Comparison of ENCODE assay signal across 7 cellular contexts in the genomic region with DNA sequence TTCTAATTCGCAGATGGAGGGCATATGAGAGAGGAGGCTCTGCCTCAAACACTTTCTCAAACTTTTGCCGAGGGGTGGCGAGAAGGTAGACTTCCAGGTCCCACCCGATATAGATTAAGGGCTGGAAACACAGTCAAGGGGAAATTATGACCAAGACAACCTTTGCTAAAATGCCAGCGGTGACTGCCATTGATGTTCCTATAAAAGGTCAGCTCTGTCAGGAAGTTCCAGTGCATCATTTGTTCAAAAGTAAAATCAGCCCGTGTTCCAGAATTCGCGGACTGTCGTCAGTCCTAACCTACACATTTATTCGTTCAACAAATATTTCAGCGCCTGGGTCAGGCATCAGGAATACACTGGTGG. TPM values are rescaled to one million over a fixed set of nuclear protein-coding genes. Genes with fewer than 3 reads are reported as not detected.
A peak's percentile ranks its signal among the peaks of the same experiment; 100 is the strongest.
DNase-seq lines count a peak whose midpoint lies in the region; ATAC-seq and TF ChIP-seq lines count a peak whose summit lies in the region.

No MANE protein-coding gene starts in this region.

- H3K36me3 ChIP-seq in GM23248 (ENCODE audit: low read depth) (no peaks in the 10 kb centered on the region), endocrine pancreas (ENCODE audit: control insufficient read depth, insufficient read depth, low read length) (no peaks in the 10 kb centered on the region), neural progenitor cell (no peaks in the 10 kb centered on the region)

- TF ChIP-seq CTCF in neural progenitor cell (IDR thresholded peaks at IDR 0.05): no peak

- H3F3A ChIP-seq in GM23248 (ENCODE audit: insufficient read depth): 0 out of 2 replicates have a peak, but pooled peaks cover 4% of the 10 kb centered on the region
- peaks cover 6% of the 10 kb centered on the region for H3F3A ChIP-seq in neural progenitor cell (ENCODE audit: low read depth)

- peak overlapping the region; percentile 95 for H3K4me2 ChIP-seq in GM23248 (ENCODE audit: unreplicated experiment)
- peak overlapping the region; percentile 88 for H3K4me2 ChIP-seq in neural progenitor cell

- peaks cover 4% of the 10 kb centered on the region; the same call in 1 of the 2 replicates for H4K20me1 ChIP-seq in GM23248 (ENCODE audit: insufficient read depth)
- peaks cover 37% of the 10 kb centered on the region for H4K20me1 ChIP-seq in neural progenitor cell (ENCODE audit: low read depth)

- H3K27ac ChIP-seq in GM23248 (peak overlapping the region; percentile 83), neural progenitor cell (no peak overlapping the region)

- H3K36me3 Mint-ChIP-seq in neural progenitor cell: peaks cover 15% of the 10 kb centered on the region

- H3K4me1 Mint-ChIP-seq in neural progenitor cell: peaks cover 24% of the 10 kb centered on the region

- H2AFZ ChIP-seq in GM23248 (peak overlapping the region; percentile 98), neural progenitor cell (replicated peaks) (peak overlapping the region; percentile 95)

- H3K9me2 ChIP-seq in GM23248 (ENCODE audit: insufficient read depth): no peaks in the 10 kb centered on the region

- H3K4me3 Mint-ChIP-seq in neural progenitor cell: peak overlapping the region; percentile 98

- H3K79me2 ChIP-seq in GM23248 (ENCODE audit: insufficient read depth) (peaks cover 41% of the 10 kb centered on the region), neural progenitor cell (ENCODE audit: low read depth) (peaks cover 53% of the 10 kb centered on the region)

- H3K4me1 ChIP-seq in GM23248 (ENCODE audit: insufficient read depth): peaks cover 17% of the 10 kb centered on the region
- peaks cover 2% of the 10 kb centered on the region for H3K4me1 ChIP-seq in endocrine pancreas (ENCODE audit: control insufficient read depth, insufficient read depth, low read length)
- H3K4me1 ChIP-seq in neural progenitor cell: peaks cover 27% of the 10 kb centered on the region

- peak overlapping the region; percentile 90 for H3K9ac ChIP-seq in GM23248
- H3K9ac ChIP-seq in endocrine pancreas (ENCODE audit: control insufficient read depth, insufficient read depth, low read length): peak overlapping the region; percentile 87
- peak overlapping the region; percentile 89 for H3K9ac ChIP-seq in neural progenitor cell

- H3K9me3 Mint-ChIP-seq in neural progenitor cell: peaks cover 3% of the 10 kb centered on the region

- H3K4me3 ChIP-seq in GM23248 (peak overlapping the region; percentile 89), endocrine pancreas (ENCODE audit: control insufficient read depth, insufficient read depth, low read length) (peak overlapping the region; percentile 62), neural progenitor cell (peak overlapping the region; percentile 85)

- peaks cover 13% of the 10 kb centered on the region for H3K27me3 Mint-ChIP-seq in neural progenitor cell (ENCODE audit: insufficient read depth, low read depth)

- H3K9me3 ChIP-seq in GM23248 (ENCODE audit: low read depth): no peaks in the 10 kb centered on the region
- H3K9me3 ChIP-seq in endocrine pancreas (ENCODE audit: control insufficient read depth, low read length): no peaks in the 10 kb centered on the region
- no peaks in the 10 kb centered on the region for H3K9me3 ChIP-seq in neural progenitor cell (ENCODE audit: low read depth)

- H3K27me3 ChIP-seq in GM23248 (replicated peaks; ENCODE audit: insufficient read depth) (no peaks in the 10 kb centered on the region), endocrine pancreas (ENCODE audit: control insufficient read depth, insufficient read depth, low read length) (no peaks in the 10 kb centered on the region), neural progenitor cell (no peaks in the 10 kb centered on the region)

- 0 to 2% methylated on average over 11 of the region's 11 CpGs for WGBS in GM23248 (ENCODE audit: low coverage in 1 of 2, low lambda C conversion rate in 2 of 2, missing lambda C conversion rate in 2 of 2), 2 experiments

- DNase-seq in GM23248: no peak
- DNase-seq in RPMI7951 (ENCODE audit: low read depth): peak; percentile 3
- no peak for DNase-seq in neural progenitor cell (ENCODE audit: low spot score)

- no peak for ATAC-seq in GM19324 (IDR thresholded peaks at IDR 0.05; ENCODE audit: low FRiP score, unreplicated experiment)
- no peak for ATAC-seq in HG03469 (IDR thresholded peaks at IDR 0.05; ENCODE audit: unreplicated experiment)
- no peak for ATAC-seq in HG03135 (IDR thresholded peaks at IDR 0.05; ENCODE audit: unreplicated experiment)

- peak overlapping the region; percentile 94 for H3K27ac Mint-ChIP-seq in neural progenitor cell

- in situ Hi-C loops in GM23248 (cut with MboI): no loop called here

RNA-seq across cellular contexts. Expression of a gene that starts 0.8 kb away (rescaled TPM):
- total RNA-seq in GM23248 (2014; rRNA removed; shearing (Covaris generic)): 62.6 and 64.3 TPM in 2 replicates
- 119 and 124 TPM in 2 replicates for polyA plus RNA-seq in GM23248 (2016; fragmentation: Nextera tagmentation; extraction: Ambion mirVana)
- 60.3 and 75.5 TPM in 2 replicates for total RNA-seq in RPMI7951 (2014; rRNA removed; shearing (Covaris generic))
- 169 and 235 TPM in 2 replicates for total RNA-seq in neural progenitor cell (ENCODE audit: low replicate concordance)
